In the genomic region with DNA sequence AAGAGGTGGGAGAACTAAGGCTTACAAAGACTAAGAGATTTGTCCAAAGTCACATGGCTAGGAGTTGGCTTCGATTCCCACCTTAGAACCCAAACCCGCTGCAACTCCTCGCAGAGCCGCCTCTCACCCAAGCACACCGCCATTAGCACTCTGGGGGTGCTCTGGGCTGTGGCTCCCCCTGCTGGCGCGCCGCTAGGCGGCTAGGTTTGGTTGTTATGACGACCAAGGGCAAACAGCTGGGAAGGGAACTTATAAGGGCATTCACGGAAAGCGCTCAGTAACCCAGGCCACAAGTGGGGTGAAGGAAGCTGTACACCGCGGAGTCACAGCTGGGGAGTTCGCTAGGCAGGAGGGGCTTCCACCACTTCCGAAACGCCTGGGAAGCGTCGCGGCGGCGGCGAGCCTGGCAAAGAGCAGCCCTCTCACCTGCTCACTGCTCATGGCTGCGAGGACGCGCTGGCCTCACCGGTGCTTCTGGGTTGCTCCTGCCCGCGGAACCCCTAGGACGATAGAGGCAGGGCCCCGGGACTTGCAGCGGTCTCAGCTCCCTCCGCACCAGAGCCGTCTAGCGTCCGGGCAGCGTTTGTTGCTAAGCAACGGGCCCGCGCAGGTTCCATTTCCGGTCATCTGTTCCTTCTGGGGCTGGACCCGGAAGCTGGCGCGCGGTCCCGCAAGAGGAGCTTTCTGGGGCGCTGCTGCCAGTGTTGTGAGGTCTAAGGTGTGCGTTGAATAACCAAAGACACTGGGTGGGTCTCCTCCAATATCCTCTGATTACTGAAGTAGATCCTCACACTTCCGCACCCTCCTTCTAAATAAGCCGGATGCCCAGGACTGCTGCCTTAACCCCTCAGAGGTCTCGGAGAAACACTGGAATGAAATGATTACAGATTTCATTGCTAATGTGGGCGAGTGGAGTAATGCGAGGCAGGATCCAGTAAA, we compare ENCODE assay signal across 1 cellular context.
TF ChIP-seq lines count a peak whose summit lies in the region.

TSS of gene DNAH7 (minus strand) at position 567 of the 939 bp plus-strand sequence. CDS start at position 441, 126 bp downstream.

TF ChIP-seq in WTC11, 78 proteins besides CTCF, POLR2A, EP300 and RAD21 (continued from another document and continues in another):
- TF ChIP-seq ERG (CRISPR knock-in tag; IDR thresholded peaks at IDR 0.05) (no peak), FOXP4 (CRISPR knock-in tag; IDR thresholded peaks at IDR 0.05) (peak; percentile 20; the same call in 1 of the 2 replicates), PRRX2 (CRISPR knock-in tag; IDR thresholded peaks at IDR 0.05) (no peak), ZNF317 (CRISPR knock-in tag; IDR thresholded peaks at IDR 0.05; ENCODE audit: borderline replicate concordance, low read depth) (no peak), NR3C1 (CRISPR knock-in tag; conservative IDR thresholded peaks at IDR 0.05; ENCODE audit: low read depth) (no peak), ZBTB21 (CRISPR knock-in tag; IDR thresholded peaks at IDR 0.05; ENCODE audit: borderline replicate concordance) (no peak), ZNF396 (CRISPR knock-in tag; IDR thresholded peaks at IDR 0.05; ENCODE audit: borderline replicate concordance) (no peak), KAT7 (CRISPR knock-in tag; IDR thresholded peaks at IDR 0.05; ENCODE audit: borderline replicate concordance) (no peak), PREB (CRISPR knock-in tag; IDR thresholded peaks at IDR 0.05; ENCODE audit: borderline replicate concordance) (no peak), OVOL2 (CRISPR knock-in tag; IDR thresholded peaks at IDR 0.05; ENCODE audit: borderline replicate concordance) (no peak), CDX4 (CRISPR knock-in tag; IDR thresholded peaks at IDR 0.05; ENCODE audit: borderline replicate concordance) (no peak), RELA (CRISPR knock-in tag; IDR thresholded peaks at IDR 0.05; ENCODE audit: borderline replicate concordance) (peak; percentile 65; the same call in 1 of the 2 replicates), GRHL2 (CRISPR knock-in tag; IDR thresholded peaks at IDR 0.05; ENCODE audit: insufficient replicate concordance, severe bottlenecking) (no peak), TP53 (CRISPR knock-in tag; IDR thresholded peaks at IDR 0.05) (no peak), SMAD3 (CRISPR knock-in tag; IDR thresholded peaks at IDR 0.05; ENCODE audit: borderline replicate concordance) (no peak), NFYB (CRISPR knock-in tag; conservative IDR thresholded peaks at IDR 0.05; ENCODE audit: low read depth) (no peak), ATF1 (CRISPR knock-in tag; IDR thresholded peaks at IDR 0.05) (no peak), EMX1 (CRISPR knock-in tag; IDR thresholded peaks at IDR 0.05) (no peak), ZNF671 (CRISPR knock-in tag; IDR thresholded peaks at IDR 0.05) (no peak), CREB1 (CRISPR knock-in tag; IDR thresholded peaks at IDR 0.05) (no peak), GABPB1 (CRISPR knock-in tag; IDR thresholded peaks at IDR 0.05) (peak; percentile 52; the same call in 1 of the 2 replicates), CBFB (CRISPR knock-in tag; IDR thresholded peaks at IDR 0.05; ENCODE audit: low read depth) (no peak), USF1 (CRISPR knock-in tag; IDR thresholded peaks at IDR 0.05) (peak; percentile 78; the same call in 1 of the 2 replicates), E2F5 (CRISPR knock-in tag; IDR thresholded peaks at IDR 0.05) (no peak), FOXJ3 (CRISPR knock-in tag; IDR thresholded peaks at IDR 0.05; ENCODE audit: borderline replicate concordance) (no peak), ATF3 (CRISPR knock-in tag; conservative IDR thresholded peaks at IDR 0.05) (no peak)
- TF ChIP-seq, protein P1, sequence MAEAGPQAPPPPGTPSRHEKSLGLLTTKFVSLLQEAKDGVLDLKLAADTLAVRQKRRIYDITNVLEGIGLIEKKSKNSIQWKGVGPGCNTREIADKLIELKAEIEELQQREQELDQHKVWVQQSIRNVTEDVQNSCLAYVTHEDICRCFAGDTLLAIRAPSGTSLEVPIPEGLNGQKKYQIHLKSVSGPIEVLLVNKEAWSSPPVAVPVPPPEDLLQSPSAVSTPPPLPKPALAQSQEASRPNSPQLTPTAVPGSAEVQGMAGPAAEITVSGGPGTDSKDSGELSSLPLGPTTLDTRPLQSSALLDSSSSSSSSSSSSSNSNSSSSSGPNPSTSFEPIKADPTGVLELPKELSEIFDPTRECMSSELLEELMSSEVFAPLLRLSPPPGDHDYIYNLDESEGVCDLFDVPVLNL (CRISPR knock-in tag; IDR thresholded peaks at IDR 0.05; ENCODE audit: borderline replicate concordance, low read depth): no peak
- TF ChIP-seq, protein P2, sequence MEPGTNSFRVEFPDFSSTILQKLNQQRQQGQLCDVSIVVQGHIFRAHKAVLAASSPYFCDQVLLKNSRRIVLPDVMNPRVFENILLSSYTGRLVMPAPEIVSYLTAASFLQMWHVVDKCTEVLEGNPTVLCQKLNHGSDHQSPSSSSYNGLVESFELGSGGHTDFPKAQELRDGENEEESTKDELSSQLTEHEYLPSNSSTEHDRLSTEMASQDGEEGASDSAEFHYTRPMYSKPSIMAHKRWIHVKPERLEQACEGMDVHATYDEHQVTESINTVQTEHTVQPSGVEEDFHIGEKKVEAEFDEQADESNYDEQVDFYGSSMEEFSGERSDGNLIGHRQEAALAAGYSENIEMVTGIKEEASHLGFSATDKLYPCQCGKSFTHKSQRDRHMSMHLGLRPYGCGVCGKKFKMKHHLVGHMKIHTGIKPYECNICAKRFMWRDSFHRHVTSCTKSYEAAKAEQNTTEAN (CRISPR knock-in tag; IDR thresholded peaks at IDR 0.05): no peak
- TF ChIP-seq, protein P3, sequence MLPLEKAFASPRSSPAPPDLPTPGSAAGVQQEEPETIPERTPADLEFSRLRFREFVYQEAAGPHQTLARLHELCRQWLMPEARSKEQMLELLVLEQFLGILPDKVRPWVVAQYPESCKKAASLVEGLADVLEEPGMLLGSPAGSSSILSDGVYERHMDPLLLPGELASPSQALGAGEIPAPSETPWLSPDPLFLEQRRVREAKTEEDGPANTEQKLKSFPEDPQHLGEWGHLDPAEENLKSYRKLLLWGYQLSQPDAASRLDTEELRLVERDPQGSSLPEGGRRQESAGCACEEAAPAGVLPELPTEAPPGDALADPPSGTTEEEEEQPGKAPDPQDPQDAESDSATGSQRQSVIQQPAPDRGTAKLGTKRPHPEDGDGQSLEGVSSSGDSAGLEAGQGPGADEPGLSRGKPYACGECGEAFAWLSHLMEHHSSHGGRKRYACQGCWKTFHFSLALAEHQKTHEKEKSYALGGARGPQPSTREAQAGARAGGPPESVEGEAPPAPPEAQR (CRISPR knock-in tag; IDR thresholded peaks at IDR 0.05): no peak
- TF ChIP-seq, protein P4, sequence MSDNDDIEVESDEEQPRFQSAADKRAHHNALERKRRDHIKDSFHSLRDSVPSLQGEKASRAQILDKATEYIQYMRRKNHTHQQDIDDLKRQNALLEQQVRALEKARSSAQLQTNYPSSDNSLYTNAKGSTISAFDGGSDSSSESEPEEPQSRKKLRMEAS (CRISPR knock-in tag; IDR thresholded peaks at IDR 0.05): peak; percentile 85
- TF ChIP-seq, protein P5, sequence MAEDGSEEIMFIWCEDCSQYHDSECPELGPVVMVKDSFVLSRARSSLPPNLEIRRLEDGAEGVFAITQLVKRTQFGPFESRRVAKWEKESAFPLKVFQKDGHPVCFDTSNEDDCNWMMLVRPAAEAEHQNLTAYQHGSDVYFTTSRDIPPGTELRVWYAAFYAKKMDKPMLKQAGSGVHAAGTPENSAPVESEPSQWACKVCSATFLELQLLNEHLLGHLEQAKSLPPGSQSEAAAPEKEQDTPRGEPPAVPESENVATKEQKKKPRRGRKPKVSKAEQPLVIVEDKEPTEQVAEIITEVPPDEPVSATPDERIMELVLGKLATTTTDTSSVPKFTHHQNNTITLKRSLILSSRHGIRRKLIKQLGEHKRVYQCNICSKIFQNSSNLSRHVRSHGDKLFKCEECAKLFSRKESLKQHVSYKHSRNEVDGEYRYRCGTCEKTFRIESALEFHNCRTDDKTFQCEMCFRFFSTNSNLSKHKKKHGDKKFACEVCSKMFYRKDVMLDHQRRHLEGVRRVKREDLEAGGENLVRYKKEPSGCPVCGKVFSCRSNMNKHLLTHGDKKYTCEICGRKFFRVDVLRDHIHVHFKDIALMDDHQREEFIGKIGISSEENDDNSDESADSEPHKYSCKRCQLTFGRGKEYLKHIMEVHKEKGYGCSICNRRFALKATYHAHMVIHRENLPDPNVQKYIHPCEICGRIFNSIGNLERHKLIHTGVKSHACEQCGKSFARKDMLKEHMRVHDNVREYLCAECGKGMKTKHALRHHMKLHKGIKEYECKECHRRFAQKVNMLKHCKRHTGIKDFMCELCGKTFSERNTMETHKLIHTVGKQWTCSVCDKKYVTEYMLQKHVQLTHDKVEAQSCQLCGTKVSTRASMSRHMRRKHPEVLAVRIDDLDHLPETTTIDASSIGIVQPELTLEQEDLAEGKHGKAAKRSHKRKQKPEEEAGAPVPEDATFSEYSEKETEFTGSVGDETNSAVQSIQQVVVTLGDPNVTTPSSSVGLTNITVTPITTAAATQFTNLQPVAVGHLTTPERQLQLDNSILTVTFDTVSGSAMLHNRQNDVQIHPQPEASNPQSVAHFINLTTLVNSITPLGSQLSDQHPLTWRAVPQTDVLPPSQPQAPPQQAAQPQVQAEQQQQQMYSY (CRISPR knock-in tag; IDR thresholded peaks at IDR 0.05): no peak
